ENCODE assay signal across 27 cellular contexts in genomic region chr3:122219242-122219872, GRCh38. TPM values are rescaled to one million over a fixed set of nuclear protein-coding genes. Genes with fewer than 3 reads are reported as not detected.
"Had no signal": no experiment of that assay in that cellular context is flagged by ENCODE, and none has a peak within 500 bp of the region (broad histone marks: within the 10 kb centered on the region; RNA-seq: fewer than 3 reads in every experiment).

No MANE protein-coding gene starts in this region.

- H3K4me3 ChIP-seq: body of pancreas, breast epithelium, SJSA1 had no signal

- FAIRE-seq: astrocyte, TTC549 had no signal

- H3K27me3 ChIP-seq: body of pancreas, breast epithelium, SJSA1 had no signal

- H3K9ac ChIP-seq: KMS-11, SK-N-SH had no signal

- ATAC-seq: activated CD4-positive, alpha-beta T cell treated with anti-CD3 and anti-CD28 coated beads for 36 hours; activated CD8-positive, alpha-beta T cell treated with anti-CD3 and anti-CD28 coated beads, Interleukin-2, amount 10 ng/mL, durations not matched to agents 7 days and 5 days; body of pancreas; Panc1 had no signal

- H3K27ac ChIP-seq: body of pancreas, breast epithelium, KMS-11, SJSA1 had no signal

- DNase-seq: activated CD4-positive, alpha-beta T cell treated with anti-CD3 and anti-CD28 coated beads for 36 hours; activated CD4-positive, alpha-beta T cell treated with anti-CD3 and anti-CD28 coated beads, Interleukin-2, amount 10 ng/mL, durations not matched to agents 7 days and 5 days; activated CD4-positive, alpha-beta T cell treated with anti-CD3 and anti-CD28 coated beads, Interleukin-2, amount 50 U/mL, for 48 hours; activated CD8-positive, alpha-beta T cell treated with anti-CD3 and anti-CD28 coated beads, Interleukin-2, amount 10 ng/mL, durations not matched to agents 7 days and 5 days; activated gamma-delta T cell; activated naive CD4-positive, alpha-beta T cell treated with Interleukin-2 at 50 U/mL for 16 hours; activated naive CD8-positive, alpha-beta T cell treated with anti-CD3 and anti-CD28 coated beads, Interleukin-2, amount 10 ng/mL, durations not matched to agents 7 days and 5 days; activated T-cell treated with anti-CD3 and anti-CD28 coated beads, Interleukin-2, amount 50 U/mL, for 24 hours; body of pancreas; caudate nucleus; NCI-H1436; NCI-H1694 treated with DMSO at 0.1 percent for 48 hours; NCI-H2029; NCI-H345; NCI-H524 treated with DMSO at 0.1 percent for 48 hours; RPMI8226; SHP77 treated with DMSO at 0.1 percent for 48 hours; SK-N-SH had no signal

- H3K4me2 ChIP-seq: KMS-11, SK-N-SH had no signal

- H3K36me3 ChIP-seq: breast epithelium, SJSA1 had no signal

- H3K4me1 ChIP-seq: breast epithelium, SJSA1 had no signal

- H3K9me3 ChIP-seq: SJSA1, SK-N-SH had no signal

RNA-seq across cellular contexts. Expression of gene CASR, which starts 35.9 kb away (rescaled TPM):
- total RNA-seq: activated CD8-positive, alpha-beta T cell treated with anti-CD3 and anti-CD28 coated beads, Interleukin-2, amount 10 ng/mL, durations not matched to agents 7 days and 5 days; activated naive CD8-positive, alpha-beta T cell treated with anti-CD3 and anti-CD28 coated beads, Interleukin-2, amount 10 ng/mL, durations not matched to agents 7 days and 5 days; activated T-helper 2 cell treated with anti-CD3 and anti-CD28 coated beads, Interferon-gamma antibody, Interleukin-2, Interleukin-4, amounts not matched to agents 10 μg/mL and 5 μg/mL and 100 μg/mL, durations not matched to agents 14 hours and 24 hours and 36 hours; astrocyte; breast epithelium; LHCN-M2; NCI-H460; SJSA1 had no signal
- polyA plus RNA-seq: SK-N-SH had no signal
